In genomic region chr2:160427629-160428424, GRCh38 we compare ENCODE assay signal across 8 cellular contexts.
DNase-seq lines count a peak whose midpoint lies in the region; ATAC-seq and TF ChIP-seq lines count a peak whose summit lies in the region.

No MANE protein-coding gene starts in this region.

- H3K4me1 Mint-ChIP-seq in brain, result peaks cover 21% of the 10 kb centered on the region

- peak overlapping the region; percentile 95 for H3K27ac ChIP-seq in SK-N-MC
- peak overlapping the region; percentile 78 for H3K27ac ChIP-seq in muscle layer of colon (ENCODE audit: low read depth, low read length)

- peaks cover 47% of the 10 kb centered on the region for H3K4me1 ChIP-seq in muscle layer of colon (ENCODE audit: insufficient read depth, low read length)

- H3K9me3 ChIP-seq in SK-N-MC (ENCODE audit: low read depth, low read length) (no peaks in the 10 kb centered on the region), muscle layer of colon (ENCODE audit: low read length) (no peaks in the 10 kb centered on the region)

- ATAC-seq in GM18520 (IDR thresholded peaks at IDR 0.05; ENCODE audit: unreplicated experiment), result peak; percentile 39
- ATAC-seq in HG02938 (IDR thresholded peaks at IDR 0.05; ENCODE audit: unreplicated experiment), result peak; percentile 53
- ATAC-seq in HG03280 (IDR thresholded peaks at IDR 0.05; ENCODE audit: unreplicated experiment), result no peak

- DNase-seq in SK-N-MC (ENCODE audit: low read depth, low spot score) (peak; percentile 73), NCI-H345 treated with DMSO at 0.1 percent for 48 hours (lab: John Stamatoyannopoulos, UW; ENCODE audit: unreplicated experiment) (no peak), DMS153 treated with DMSO at 0.1 percent for 48 hours (lab: John Stamatoyannopoulos, UW; ENCODE audit: unreplicated experiment) (no peak)

- H3K27me3 ChIP-seq in muscle layer of colon (ENCODE audit: control insufficient read depth in 1 of 2, insufficient read depth in 2 of 2, low read length in 2 of 2), result no peaks in the 10 kb centered on the region

- H3K9me3 Mint-ChIP-seq in brain, result peaks cover 0 to 11% (median 4%) of the 10 kb centered on the region in 5 experiments

- H3K36me3 ChIP-seq in SK-N-MC (ENCODE audit: insufficient read depth, low read length) (no peaks in the 10 kb centered on the region), muscle layer of colon (ENCODE audit: insufficient read depth, low read length) (no peaks in the 10 kb centered on the region)

- peaks cover 18% of the 10 kb centered on the region for H3K36me3 Mint-ChIP-seq in brain

- no peak for TF ChIP-seq CTCF in brain (conservative IDR thresholded peaks at IDR 0.05)

- peaks cover 8% of the 10 kb centered on the region for H3K27me3 Mint-ChIP-seq in brain

- H3K27ac Mint-ChIP-seq in brain, result peak overlapping the region in 3 of 5 experiments; percentile 9 to 92 (median 79)

- H3K4me3 ChIP-seq in SK-N-MC, result peak overlapping the region; percentile 71
- H3K4me3 ChIP-seq in muscle layer of colon (ENCODE audit: low read depth in 1 of 2, low read length in 2 of 2), result peak overlapping the region; percentile 5 to 27

- H3K4me3 Mint-ChIP-seq in brain, result peak overlapping the region in 2 of 5 experiments; percentile 51 to 63

- H3K9ac ChIP-seq in SK-N-MC (ENCODE audit: insufficient read length) (peak overlapping the region; percentile 51), muscle layer of colon (ENCODE audit: low read length) (no peak overlapping the region)
